In genomic region chr2:28011322-28011737, GRCh38 we compare ENCODE assay signal across 25 cellular contexts.
"Had no signal": no experiment of that assay in that cellular context is flagged by ENCODE, and none has a peak within 500 bp of the region (broad histone marks: within the 10 kb centered on the region; RNA-seq: fewer than 3 reads in every experiment).

No MANE protein-coding gene starts in this region.

- H3K27me3 ChIP-seq: colonic mucosa, dorsolateral prefrontal cortex, esophagus muscularis mucosa, neural progenitor cell, sigmoid colon, stomach, suprapubic skin, uterus had no signal

- H3K4me1 ChIP-seq: colonic mucosa, lower lobe of right lung, neural progenitor cell, sigmoid colon, uterus had no signal

- H3K4me2 ChIP-seq: neural progenitor cell, smooth muscle cell had no signal

- H2AFZ ChIP-seq: neural progenitor cell had no signal

- H3K4me3 ChIP-seq: colonic mucosa, dorsolateral prefrontal cortex, esophagus muscularis mucosa, lower lobe of right lung, neural progenitor cell, sigmoid colon, smooth muscle cell, stomach, suprapubic skin, uterus had no signal

- H3K27ac ChIP-seq: colonic mucosa, esophagus muscularis mucosa, lower lobe of right lung, neural progenitor cell, sigmoid colon, stomach, suprapubic skin, uterus, VCaP had no signal

- H3K9me3 Mint-ChIP-seq: activated T-helper 17 cell treated with anti-CD3 and anti-CD28 coated beads, Interleukin-2, amount 50 U/mL, for 72 hours; effector memory CD8-positive, alpha-beta T cell; neural progenitor cell had no signal

- H3K36me3 ChIP-seq: colonic mucosa, esophagus muscularis mucosa, lower lobe of right lung, neural progenitor cell, sigmoid colon, stomach, suprapubic skin, uterus had no signal

- H3K36me3 Mint-ChIP-seq: neural progenitor cell had no signal

- H3K4me1 Mint-ChIP-seq: activated CD4-positive, alpha-beta T cell treated with anti-CD3 and anti-CD28 coated beads, Interleukin-2, amount 10 ng/mL, durations not matched to agents 7 days and 5 days; stimulated activated memory B cell treated with anti-CD40 and anti-IgM and Interleukin-4, amounts not matched to agents 10 μg/mL and 1 μg/mL and 100 μg/mL, for 72 hours had no signal

- H3K27me3 Mint-ChIP-seq: activated CD4-positive, alpha-beta T cell treated with anti-CD3 and anti-CD28 coated beads, Interleukin-2, amount 10 ng/mL, durations not matched to agents 7 days and 5 days; activated naive CD8-positive, alpha-beta T cell treated with anti-CD3 and anti-CD28 coated beads for 36 hours; activated T-helper 17 cell treated with anti-CD3 and anti-CD28 coated beads, Interleukin-2, amount 50 U/mL, for 72 hours; effector memory CD8-positive, alpha-beta T cell; naive thymus-derived CD4-positive, alpha-beta T cell; stimulated activated memory B cell treated with anti-CD40 and anti-IgM and Interleukin-4, amounts not matched to agents 10 μg/mL and 1 μg/mL and 100 μg/mL, for 72 hours had no signal

- H3K27ac Mint-ChIP-seq: activated CD4-positive, alpha-beta T cell treated with anti-CD3 and anti-CD28 coated beads, Interleukin-2, amount 10 ng/mL, durations not matched to agents 7 days and 5 days; activated CD8-positive, alpha-beta T cell treated with anti-CD3 and anti-CD28 coated beads, Interleukin-2, amount 10 ng/mL, durations not matched to agents 7 days and 5 days; activated naive CD8-positive, alpha-beta T cell treated with anti-CD3 and anti-CD28 coated beads for 36 hours; activated T-helper 17 cell treated with anti-CD3 and anti-CD28 coated beads, Interleukin-2, amount 50 U/mL, for 72 hours; naive thymus-derived CD4-positive, alpha-beta T cell; neural progenitor cell; stimulated activated memory B cell treated with anti-CD40 and anti-IgM and Interleukin-4, amounts not matched to agents 10 μg/mL and 1 μg/mL and 100 μg/mL, for 72 hours had no signal

- ATAC-seq: activated CD4-positive, CD25-positive, alpha-beta regulatory T cell treated with anti-CD3 and anti-CD28 coated beads, Interleukin-2, amount 50 U/mL, for 24 hours; activated CD8-positive, alpha-beta T cell treated with anti-CD3 and anti-CD28 coated beads, Interleukin-2, amount 10 ng/mL, durations not matched to agents 7 days and 5 days; activated T-helper 17 cell treated with anti-CD3 and anti-CD28 coated beads, Interleukin-2, amount 50 U/mL, for 72 hours; effector memory CD8-positive, alpha-beta T cell; left cardiac atrium; lower lobe of right lung; naive thymus-derived CD4-positive, alpha-beta T cell; stimulated activated memory B cell treated with anti-CD40 and anti-IgM and Interleukin-4, amounts not matched to agents 10 μg/mL and 1 μg/mL and 100 μg/mL, for 72 hours had no signal

- H3K4me3 Mint-ChIP-seq: activated CD4-positive, alpha-beta T cell treated with anti-CD3 and anti-CD28 coated beads, Interleukin-2, amount 10 ng/mL, durations not matched to agents 7 days and 5 days; activated CD8-positive, alpha-beta T cell treated with anti-CD3 and anti-CD28 coated beads, Interleukin-2, amount 10 ng/mL, durations not matched to agents 7 days and 5 days; activated naive CD8-positive, alpha-beta T cell treated with anti-CD3 and anti-CD28 coated beads for 36 hours; activated T-helper 17 cell treated with anti-CD3 and anti-CD28 coated beads, Interleukin-2, amount 50 U/mL, for 72 hours; effector memory CD8-positive, alpha-beta T cell; naive thymus-derived CD4-positive, alpha-beta T cell; neural progenitor cell; stimulated activated memory B cell treated with anti-CD40 and anti-IgM and Interleukin-4, amounts not matched to agents 10 μg/mL and 1 μg/mL and 100 μg/mL, for 72 hours had no signal

- H3K9me3 ChIP-seq: colonic mucosa, esophagus muscularis mucosa, lower lobe of right lung, sigmoid colon, stomach, suprapubic skin, uterus had no signal

- DNase-seq: activated CD4-positive, alpha-beta T cell treated with anti-CD3 and anti-CD28 coated beads, Interleukin-2, amount 10 ng/mL, durations not matched to agents 7 days and 5 days; activated CD8-positive, alpha-beta T cell treated with anti-CD3 and anti-CD28 coated beads, Interleukin-2, amount 10 ng/mL, durations not matched to agents 7 days and 5 days; activated naive CD8-positive, alpha-beta T cell treated with anti-CD3 and anti-CD28 coated beads for 36 hours; colonic mucosa; dorsolateral prefrontal cortex; effector memory CD8-positive, alpha-beta T cell; glutamatergic neuron; hippocampal formation; left cardiac atrium; lower lobe of right lung; naive thymus-derived CD4-positive, alpha-beta T cell; sigmoid colon; stimulated activated CD4-positive, alpha-beta T cell treated with anti-CD3 and anti-CD28 coated beads, Interleukin-15, amount 100 ng/mL, for 24 hours; stomach; T-helper 2 cell; trophoblast cell; uterus had no signal
